Comparison of ENCODE assay signal across 8 cellular contexts in genomic region chr10:30432631-30433285, GRCh38. TPM values are rescaled to one million over a fixed set of nuclear protein-coding genes. Genes with fewer than 3 reads are reported as not detected.
DNase-seq lines count a peak whose midpoint lies in the region; ATAC-seq and TF ChIP-seq lines count a peak whose summit lies in the region.

No MANE protein-coding gene starts in this region.

- H3K4me1 ChIP-seq in thoracic aorta (ENCODE audit: control insufficient read depth in 1 of 2, low read depth in 2 of 2): peaks cover 0 to 16% of the 10 kb centered on the region in 2 donors

- H3K4me3 Mint-ChIP-seq in activated T-cell treated with anti-CD3 and anti-CD28 coated beads, Interleukin-2, amount 50 U/mL, for 72 hours: peak overlapping the region; percentile 81 to 92

- H3K36me3 Mint-ChIP-seq in activated T-cell treated with anti-CD3 and anti-CD28 coated beads, Interleukin-2, amount 50 U/mL, for 72 hours (ENCODE audit: insufficient read depth in 2 of 2): peaks cover 12 to 17% of the 10 kb centered on the region in 2 donors

- peak overlapping the region; percentile 80 for H3K27ac Mint-ChIP-seq in activated T-cell treated with anti-CD3 and anti-CD28 coated beads, Interleukin-2, amount 50 U/mL, for 72 hours

- H3K27me3 Mint-ChIP-seq in activated T-cell treated with anti-CD3 and anti-CD28 coated beads, Interleukin-2, amount 50 U/mL, for 72 hours (ENCODE audit: low read depth): peaks cover 6% of the 10 kb centered on the region

- H3K36me3 ChIP-seq in thoracic aorta: no peaks in the 10 kb centered on the region

- H3K27ac ChIP-seq in thoracic aorta: peak overlapping the region; percentile 98 to 99

- intact Hi-C loops in left colon (cut with DNase I, micrococcal nuclease): no loop called here

- H3K27me3 ChIP-seq in thoracic aorta (replicated peaks; ENCODE audit: insufficient read depth): no peaks in the 10 kb centered on the region

- peak overlapping the region; percentile 86 for H3K4me3 ChIP-seq in astrocyte of the cerebellum (ENCODE audit: low read depth, low read length)
- H3K4me3 ChIP-seq in thoracic aorta: peak overlapping the region; percentile 97

- DNase-seq in activated T-cell treated with anti-CD3 and anti-CD28 coated beads, Interleukin-2, amount 50 U/mL, for 72 hours: no peak
- no peak for DNase-seq in activated T-cell treated with anti-CD3 and anti-CD28 coated beads, Interleukin-2, amount 50 U/mL, for 1 hour
- DNase-seq in astrocyte of the cerebellum (ENCODE audit: low read depth): no peak
- peak; percentile 57 to 65 for DNase-seq in left colon
- no peak for DNase-seq in thoracic aorta (ENCODE audit: low spot score)
- no peak for DNase-seq in stimulated activated CD8-positive, alpha-beta memory T cell treated with anti-CD3 and anti-CD28 coated beads, Interleukin-4, amount 100 ng/mL, for 48 hours
- no peak for DNase-seq in middle frontal gyrus (ENCODE audit: extremely low spot score, low spot score)

- peaks cover 47% of the 10 kb centered on the region for H3K4me1 Mint-ChIP-seq in activated T-cell treated with anti-CD3 and anti-CD28 coated beads, Interleukin-2, amount 50 U/mL, for 72 hours (ENCODE audit: low read depth)

- in situ Hi-C loops in astrocyte of the cerebellum (cut with HindIII; ENCODE audit: low sequenced_read_pairs): no loop called here

- no peaks in the 10 kb centered on the region for H3K9me3 Mint-ChIP-seq in activated T-cell treated with anti-CD3 and anti-CD28 coated beads, Interleukin-2, amount 50 U/mL, for 72 hours

- H3K9me3 ChIP-seq in thoracic aorta: no peaks in the 10 kb centered on the region

- ATAC-seq in activated T-cell treated with anti-CD3 and anti-CD28 coated beads, Interleukin-2, amount 50 U/mL, for 72 hours (replicated peaks in 1 of 2): no peak
- ATAC-seq in HG03196 (IDR thresholded peaks at IDR 0.05; ENCODE audit: unreplicated experiment): peak; percentile 2
- ATAC-seq in left colon: peak; percentile 10
- no peak for ATAC-seq in thoracic aorta (ENCODE audit: insufficient number of reproducible peaks, low FRiP score, low read depth)

- TF ChIP-seq CTCF in astrocyte of the cerebellum (IDR thresholded peaks at IDR 0.05; ENCODE audit: low read depth, low read length, missing control alignments): no peak
- TF ChIP-seq CTCF in thoracic aorta (IDR thresholded peaks at IDR 0.05): no peak

RNA-seq across cellular contexts. Expression of gene MAP3K8, which starts 1.2 kb away (rescaled TPM):
- total RNA-seq in activated T-cell treated with anti-CD3 and anti-CD28 coated beads, Interleukin-2, amount 50 U/mL, for 72 hours: 10 to 100 TPM; 27.0 to 41.1 TPM
- total RNA-seq in left colon (10 to 100 TPM; 11.6 to 14.0 TPM), thoracic aorta (10 to 100 TPM; 63.4 to 64.3 TPM)

Comparison
In these comparisons a context has a peak if more than half of its experiments do, and no peak if none do; other contexts are left out.
1. ATAC-seq: peak in HG03196 (single experiment) and left colon (single experiment); none in activated T-cell treated with anti-CD3 and anti-CD28 coated beads, Interleukin-2, amount 50 U/mL, for 72 hours (0 of 2) and thoracic aorta (single experiment).
2. DNase-seq: peak in left colon (2 of 2); none in activated T-cell treated with anti-CD3 and anti-CD28 coated beads, Interleukin-2, amount 50 U/mL, for 72 hours (0 of 2), activated T-cell treated with anti-CD3 and anti-CD28 coated beads, Interleukin-2, amount 50 U/mL, for 1 hour (single experiment), astrocyte of the cerebellum (single experiment), thoracic aorta (single experiment), stimulated activated CD8-positive, alpha-beta memory T cell treated with anti-CD3 and anti-CD28 coated beads, Interleukin-4, amount 100 ng/mL, for 48 hours (single experiment) and middle frontal gyrus (single experiment).